25 cellular contexts compared by ENCODE assay signal in genomic region chr13:80727321-80727975, GRCh38.
"Had no signal": no experiment of that assay in that cellular context is flagged by ENCODE, and none has a peak within 500 bp of the region (broad histone marks: within the 10 kb centered on the region; RNA-seq: fewer than 3 reads in every experiment).

No MANE protein-coding gene starts in this region.

- H3K36me3 ChIP-seq: breast epithelium, colonic mucosa, gastroesophageal sphincter, left lung, ovary, suprapubic skin, tibial artery, upper lobe of right lung had no signal

- ATAC-seq: activated CD4-positive, alpha-beta T cell treated with anti-CD3 and anti-CD28 coated beads for 36 hours; activated CD8-positive, alpha-beta memory T cell treated with anti-CD3 and anti-CD28 coated beads, Interleukin-2, amount 10 ng/mL, durations not matched to agents 7 days and 5 days; activated CD8-positive, alpha-beta T cell treated with anti-CD3 and anti-CD28 coated beads, Interleukin-2, amount 10 ng/mL, durations not matched to agents 7 days and 5 days; activated naive CD8-positive, alpha-beta T cell treated with anti-CD3 and anti-CD28 coated beads, Interleukin-2, amount 50 U/mL, for 24 hours; gastroesophageal sphincter; left lung; naive thymus-derived CD4-positive, alpha-beta T cell; T-cell; upper lobe of right lung had no signal

- H3K27me3 Mint-ChIP-seq: activated CD4-positive, alpha-beta T cell treated with anti-CD3 and anti-CD28 coated beads for 36 hours; activated CD8-positive, alpha-beta memory T cell treated with anti-CD3 and anti-CD28 coated beads, Interleukin-2, amount 10 ng/mL, durations not matched to agents 7 days and 5 days; activated naive CD4-positive, alpha-beta T cell treated with anti-CD3 and anti-CD28 coated beads, Interleukin-2, amount 50 U/mL, for 24 hours; activated naive CD8-positive, alpha-beta T cell treated with anti-CD3 and anti-CD28 coated beads, Interleukin-2, amount 50 U/mL, for 24 hours; naive thymus-derived CD4-positive, alpha-beta T cell; progenitor cell of endocrine pancreas; T-cell had no signal

- H3K36me3 Mint-ChIP-seq: activated CD8-positive, alpha-beta memory T cell treated with anti-CD3 and anti-CD28 coated beads, Interleukin-2, amount 10 ng/mL, durations not matched to agents 7 days and 5 days; activated naive CD4-positive, alpha-beta T cell treated with anti-CD3 and anti-CD28 coated beads, Interleukin-2, amount 50 U/mL, for 24 hours; naive thymus-derived CD4-positive, alpha-beta T cell; T-cell had no signal

- DNase-seq: activated CD4-positive, alpha-beta T cell treated with anti-CD3 and anti-CD28 coated beads for 36 hours; activated CD4-positive, CD25-positive, alpha-beta regulatory T cell; activated CD8-positive, alpha-beta memory T cell treated with anti-CD3 and anti-CD28 coated beads, Interleukin-2, amount 10 ng/mL, durations not matched to agents 7 days and 5 days; activated CD8-positive, alpha-beta T cell treated with anti-CD3 and anti-CD28 coated beads, Interleukin-2, amount 10 ng/mL, durations not matched to agents 7 days and 5 days; activated naive CD8-positive, alpha-beta T cell treated with anti-CD3 and anti-CD28 coated beads, Interleukin-2, amount 50 U/mL, for 24 hours; activated T-cell treated with anti-CD3 and anti-CD28 coated beads, Interleukin-2, amount 50 U/mL, for 48 hours; colonic mucosa; effector CD8-positive, alpha-beta T cell; head of caudate nucleus; left lung; naive thymus-derived CD4-positive, alpha-beta T cell; ovary; retina; stimulated activated CD4-positive, alpha-beta T cell treated with anti-CD3 and anti-CD28 coated beads, Interleukin-15, amount 100 ng/mL, for 24 hours; stimulated activated CD4-positive, alpha-beta T cell treated with anti-CD3 and anti-CD28 coated beads, Interleukin-2, amount 100 ng/mL, for 24 hours; stimulated activated naive CD4-positive, alpha-beta T cell; T-cell; tibial artery; upper lobe of right lung had no signal

- H3K4me3 Mint-ChIP-seq: activated CD4-positive, alpha-beta T cell treated with anti-CD3 and anti-CD28 coated beads for 36 hours; activated CD8-positive, alpha-beta memory T cell treated with anti-CD3 and anti-CD28 coated beads, Interleukin-2, amount 10 ng/mL, durations not matched to agents 7 days and 5 days; activated CD8-positive, alpha-beta T cell treated with anti-CD3 and anti-CD28 coated beads, Interleukin-2, amount 10 ng/mL, durations not matched to agents 7 days and 5 days; activated naive CD4-positive, alpha-beta T cell treated with anti-CD3 and anti-CD28 coated beads, Interleukin-2, amount 50 U/mL, for 24 hours; activated naive CD8-positive, alpha-beta T cell treated with anti-CD3 and anti-CD28 coated beads, Interleukin-2, amount 50 U/mL, for 24 hours; naive thymus-derived CD4-positive, alpha-beta T cell; T-cell had no signal

- H3K27me3 ChIP-seq: breast epithelium, colonic mucosa, gastroesophageal sphincter, left lung, ovary, suprapubic skin, tibial artery, upper lobe of right lung had no signal

- H3K4me1 Mint-ChIP-seq: activated CD4-positive, alpha-beta T cell treated with anti-CD3 and anti-CD28 coated beads for 36 hours; activated CD8-positive, alpha-beta memory T cell treated with anti-CD3 and anti-CD28 coated beads, Interleukin-2, amount 10 ng/mL, durations not matched to agents 7 days and 5 days; activated naive CD4-positive, alpha-beta T cell treated with anti-CD3 and anti-CD28 coated beads, Interleukin-2, amount 50 U/mL, for 24 hours; activated naive CD8-positive, alpha-beta T cell treated with anti-CD3 and anti-CD28 coated beads, Interleukin-2, amount 50 U/mL, for 24 hours; naive thymus-derived CD4-positive, alpha-beta T cell; T-cell had no signal

- H3K4me3 ChIP-seq: breast epithelium, colonic mucosa, gastroesophageal sphincter, left lung, ovary, suprapubic skin, tibial artery, upper lobe of right lung had no signal

- H3K27ac Mint-ChIP-seq: activated CD4-positive, alpha-beta T cell treated with anti-CD3 and anti-CD28 coated beads for 36 hours; activated CD8-positive, alpha-beta memory T cell treated with anti-CD3 and anti-CD28 coated beads, Interleukin-2, amount 10 ng/mL, durations not matched to agents 7 days and 5 days; activated CD8-positive, alpha-beta T cell treated with anti-CD3 and anti-CD28 coated beads, Interleukin-2, amount 10 ng/mL, durations not matched to agents 7 days and 5 days; activated naive CD4-positive, alpha-beta T cell treated with anti-CD3 and anti-CD28 coated beads, Interleukin-2, amount 50 U/mL, for 24 hours; activated naive CD8-positive, alpha-beta T cell treated with anti-CD3 and anti-CD28 coated beads, Interleukin-2, amount 50 U/mL, for 24 hours; activated T-helper 2 cell treated with anti-CD3 and anti-CD28 coated beads, Interferon-gamma antibody, Interleukin-2, Interleukin-4, amounts not matched to agents 10 μg/mL and 5 μg/mL and 100 μg/mL, durations not matched to agents 14 hours and 24 hours and 36 hours; naive thymus-derived CD4-positive, alpha-beta T cell; progenitor cell of endocrine pancreas; T-cell had no signal

- H3K27ac ChIP-seq: breast epithelium, colonic mucosa, gastroesophageal sphincter, left lung, ovary, suprapubic skin, tibial artery, upper lobe of right lung had no signal

- H3K4me1 ChIP-seq: breast epithelium, colonic mucosa, gastroesophageal sphincter, left lung, suprapubic skin, tibial artery, upper lobe of right lung had no signal

- H3K9me3 ChIP-seq: colonic mucosa, ovary, suprapubic skin, tibial artery, upper lobe of right lung had no signal
